In genomic region chr16:12758031-12758669, GRCh38 we compare ENCODE assay signal across 20 cellular contexts. TPM values are rescaled to one million over a fixed set of nuclear protein-coding genes. Genes with fewer than 3 reads are reported as not detected.
DNase-seq lines count a peak whose midpoint lies in the region; ATAC-seq and TF ChIP-seq lines count a peak whose summit lies in the region.
"Had no signal": no experiment of that assay in that cellular context is flagged by ENCODE, and none has a peak within 500 bp of the region (broad histone marks: within the 10 kb centered on the region; RNA-seq: fewer than 3 reads in every experiment).

No MANE protein-coding gene starts in this region.

- no peaks in the 10 kb centered on the region for H3K79me2 ChIP-seq in neural progenitor cell (ENCODE audit: low read depth)

- DNase-seq in D341Med (ENCODE audit: low spot score), result peak; percentile 61
- DNase-seq in SJCRH30, result peak; percentile 3 to 27
- peak; percentile 61 to 84 for DNase-seq in erythroblast (lab: John Stamatoyannopoulos, UW)
- DNase-seq in neural progenitor cell (ENCODE audit: low spot score), result peak; percentile 11
- DNase-seq in lower lobe of right lung, result no peak
- DNase-seq in Kasumi-1 (lab: John Stamatoyannopoulos, UW), result no peak
- no peak for DNase-seq in activated CD8-positive, alpha-beta T cell treated with anti-CD3 and anti-CD28 coated beads for 36 hours
- DNase-seq in posterior vena cava (ENCODE audit: low spot score), result no peak
- DNase-seq: activated CD4-positive, CD25-positive, alpha-beta regulatory T cell; activated T-cell treated with anti-CD3 and anti-CD28 coated beads, Interleukin-2, amount 50 U/mL, for 4 hours; AML-193; effector memory CD8-positive, alpha-beta T cell; EL; NCI-H526 treated with DMSO at 0.1 percent for 48 hours; ovary; stimulated activated CD4-positive, alpha-beta T cell treated with anti-CD3 and anti-CD28 coated beads, Interleukin-4, amount 100 ng/mL, for 1 hour; stimulated activated naive CD4-positive, alpha-beta T cell had no signal

- CTCF ChIA-PET in activated CD8-positive, alpha-beta T cell treated with anti-CD3 and anti-CD28 coated beads for 36 hours (lab: Charles Lee), result no interaction called here

- H3K27ac ChIP-seq in SJCRH30 (no peak overlapping the region), neural progenitor cell (no peak overlapping the region), lower lobe of right lung (no peak overlapping the region)
- H3K27ac ChIP-seq: adrenal gland, ovary, SJSA1 had no signal

- H3K4me1 Mint-ChIP-seq in neural progenitor cell, result peaks cover 24% of the 10 kb centered on the region
- peaks cover 6% of the 10 kb centered on the region for H3K4me1 Mint-ChIP-seq in activated CD8-positive, alpha-beta T cell treated with anti-CD3 and anti-CD28 coated beads for 36 hours (ENCODE audit: low read depth)

- peak; percentile 26 for TF ChIP-seq POLR2A in erythroblast (IDR thresholded peaks at IDR 0.05; ENCODE audit: low read length)

- no peak overlapping the region for H3K9ac ChIP-seq in neural progenitor cell

- H2AFZ ChIP-seq in neural progenitor cell (replicated peaks), result no peak overlapping the region
- H2AFZ ChIP-seq: GM23338 had no signal

- H3K27me3 ChIP-seq in SJCRH30 (no peaks in the 10 kb centered on the region), neural progenitor cell (no peaks in the 10 kb centered on the region), lower lobe of right lung (ENCODE audit: low read depth) (no peaks in the 10 kb centered on the region)
- H3K27me3 ChIP-seq: adrenal gland, ovary, SJSA1 had no signal

- no peaks in the 10 kb centered on the region for H3K36me3 Mint-ChIP-seq in neural progenitor cell
- H3K36me3 Mint-ChIP-seq in activated CD8-positive, alpha-beta T cell treated with anti-CD3 and anti-CD28 coated beads for 36 hours (ENCODE audit: low read depth), result no peaks in the 10 kb centered on the region

- H3K36me3 ChIP-seq in SJCRH30, result no peaks in the 10 kb centered on the region
- H3K36me3 ChIP-seq in neural progenitor cell, result no peaks in the 10 kb centered on the region
- no peaks in the 10 kb centered on the region for H3K36me3 ChIP-seq in lower lobe of right lung
- H3K36me3 ChIP-seq: adrenal gland, ovary, SJSA1 had no signal

- H3F3A ChIP-seq in neural progenitor cell (ENCODE audit: low read depth), result no peaks in the 10 kb centered on the region

- H3K27me3 Mint-ChIP-seq in neural progenitor cell (ENCODE audit: insufficient read depth, low read depth), result peaks cover 7% of the 10 kb centered on the region
- no peaks in the 10 kb centered on the region for H3K27me3 Mint-ChIP-seq in activated CD8-positive, alpha-beta T cell treated with anti-CD3 and anti-CD28 coated beads for 36 hours
- H3K27me3 Mint-ChIP-seq: effector memory CD8-positive, alpha-beta T cell had no signal

- no peaks in the 10 kb centered on the region for H3K9me3 Mint-ChIP-seq in neural progenitor cell
- H3K9me3 Mint-ChIP-seq in activated CD8-positive, alpha-beta T cell treated with anti-CD3 and anti-CD28 coated beads for 36 hours, result no peaks in the 10 kb centered on the region
- H3K9me3 Mint-ChIP-seq: activated T-cell treated with anti-CD3 and anti-CD28 coated beads, Interleukin-2, amount 50 U/mL, for 4 hours; effector memory CD8-positive, alpha-beta T cell; GM23338 had no signal

- intact Hi-C loops in lower lobe of right lung (cut with DNase I), result no loop called here
- intact Hi-C loops in activated CD8-positive, alpha-beta T cell treated with anti-CD3 and anti-CD28 coated beads for 36 hours (cut with micrococcal nuclease), result no loop called here
- intact Hi-C loops in posterior vena cava (cut with DNase I), result no loop called here

- no peak overlapping the region for H3K4me3 Mint-ChIP-seq in neural progenitor cell
- no peak overlapping the region for H3K4me3 Mint-ChIP-seq in activated CD8-positive, alpha-beta T cell treated with anti-CD3 and anti-CD28 coated beads for 36 hours
- H3K4me3 Mint-ChIP-seq: activated T-cell treated with anti-CD3 and anti-CD28 coated beads, Interleukin-2, amount 50 U/mL, for 4 hours; effector memory CD8-positive, alpha-beta T cell; GM23338 had no signal

- no peak overlapping the region for H3K27ac Mint-ChIP-seq in neural progenitor cell
- no peak overlapping the region for H3K27ac Mint-ChIP-seq in activated CD8-positive, alpha-beta T cell treated with anti-CD3 and anti-CD28 coated beads for 36 hours
- H3K27ac Mint-ChIP-seq: effector memory CD8-positive, alpha-beta T cell; GM23338 had no signal

- H3K4me1 ChIP-seq in SJCRH30 (peaks cover 2% of the 10 kb centered on the region; the same call in 1 of the 2 replicates), neural progenitor cell (no peaks in the 10 kb centered on the region), lower lobe of right lung (peaks cover 16% of the 10 kb centered on the region)
- H3K4me1 ChIP-seq: SJSA1 had no signal

- H4K20me1 ChIP-seq in neural progenitor cell (ENCODE audit: low read depth), result no peaks in the 10 kb centered on the region

- no peak overlapping the region for H3K4me2 ChIP-seq in neural progenitor cell
- H3K4me2 ChIP-seq: GM23338 had no signal

- ATAC-seq in lower lobe of right lung, result no peak
- no peak for ATAC-seq in activated CD8-positive, alpha-beta T cell treated with anti-CD3 and anti-CD28 coated beads for 36 hours
- ATAC-seq: activated T-cell treated with anti-CD3 and anti-CD28 coated beads, Interleukin-2, amount 50 U/mL, for 4 hours; effector memory CD8-positive, alpha-beta T cell had no signal

- TF ChIP-seq CTCF in neural progenitor cell (IDR thresholded peaks at IDR 0.05) (no peak), lower lobe of right lung (IDR thresholded peaks at IDR 0.05) (no peak)
- no peak for TF ChIP-seq CTCF in activated CD8-positive, alpha-beta T cell treated with anti-CD3 and anti-CD28 coated beads for 36 hours (IDR thresholded peaks at IDR 0.05)

- H3K9me3 ChIP-seq in SJCRH30 (replicated peaks), result no peaks in the 10 kb centered on the region
- no peaks in the 10 kb centered on the region for H3K9me3 ChIP-seq in neural progenitor cell (ENCODE audit: low read depth)
- H3K9me3 ChIP-seq in lower lobe of right lung, result no peaks in the 10 kb centered on the region
- H3K9me3 ChIP-seq: adrenal gland, ovary, SJSA1 had no signal

- POLR2A ChIA-PET in activated CD8-positive, alpha-beta T cell treated with anti-CD3 and anti-CD28 coated beads for 36 hours (lab: Charles Lee), result no interaction called here

- H3K4me3 ChIP-seq in SJCRH30 (no peak overlapping the region), neural progenitor cell (no peak overlapping the region), lower lobe of right lung (no peak overlapping the region)
- H3K4me3 ChIP-seq: adrenal gland, GM23338, ovary, SJSA1 had no signal

RNA-seq across cellular contexts. Expression of gene CPPED1, which starts 45.5 kb away (rescaled TPM):
- total RNA-seq in SJCRH30 (2014; rRNA removed; shearing (Covaris generic)), result 5.2 and 5.4 TPM in 2 replicates
- total RNA-seq in neural progenitor cell (ENCODE audit: low replicate concordance), result 6.0 and 9.7 TPM in 2 replicates
- total RNA-seq in lower lobe of right lung, result 33.0 TPM
- total RNA-seq in activated CD8-positive, alpha-beta T cell treated with anti-CD3 and anti-CD28 coated beads for 36 hours, result 1 to 10 TPM; 5.0 to 5.7 TPM
- total RNA-seq in posterior vena cava, result 10 to 100 TPM; 14.9 to 25.6 TPM

Comparison
In these comparisons a context has a peak if more than half of its experiments do, and no peak if none do; other contexts are left out.
1. DNase-seq: peak in D341Med (single experiment), SJCRH30 (2 of 2), erythroblast (2 of 2) and neural progenitor cell (single experiment); none in lower lobe of right lung (single experiment), Kasumi-1 (0 of 2), activated CD8-positive, alpha-beta T cell treated with anti-CD3 and anti-CD28 coated beads for 36 hours (single experiment) and posterior vena cava (single experiment).